In genomic region chr2:172084734-172085459, GRCh38 we compare ENCODE assay signal across 8 cellular contexts. TPM values are rescaled to one million over a fixed set of nuclear protein-coding genes. Genes with fewer than 3 reads are reported as not detected.
DNase-seq lines count a peak whose midpoint lies in the region; ATAC-seq, FAIRE-seq and TF ChIP-seq lines count a peak whose summit lies in the region.

No MANE protein-coding gene starts in this region.

- H3K27me3 ChIP-seq in BLaER1 (peaks cover 100% of the 10 kb centered on the region), HepG2 (ENCODE audit: control insufficient read depth in 1 of 2, insufficient read depth in 2 of 2, low read length in 2 of 2) (peaks cover 13 to 83% of the 10 kb centered on the region in 2 experiments; a peak in 4 of 5 replicates)

- H3K4me1 ChIP-seq in BLaER1 (peaks cover 16% of the 10 kb centered on the region), HepG2 (ENCODE audit: insufficient read depth, low read length) (peaks cover 84% of the 10 kb centered on the region)

- TF ChIP-seq EP300 in HepG2 (IDR thresholded peaks at IDR 0.05; ENCODE audit: low read depth in 2 of 2, low read length in 2 of 2) = 0 out of 4 replicates have a peak, but pooled peaks of 1 of the 2 experiments have one; percentile 27
- no peak for TF ChIP-seq EP300 in HepG2 (CRISPR knock-in tag; IDR thresholded peaks at IDR 0.05; ENCODE audit: borderline replicate concordance)

- WGBS in HepG2 (ENCODE audit: low lambda C conversion rate) = 2% methylated on average over 50 of the region's 74 CpGs

- peak overlapping the region; percentile 18 for H2AFZ ChIP-seq in HepG2 (ENCODE audit: low read length)

- no TSS peak for BruUV-seq in HepG2 (replicated peaks; lab: Mats Ljungman, UMichigan)

- H3K4me3 ChIP-seq in BLaER1 (peak overlapping the region; percentile 58), HepG2 (replicated peaks in 1 of 3; ENCODE audit: insufficient read depth in 1 of 3, low read depth in 2 of 3, low read length in 3 of 3) (peak overlapping the region; percentile 60 to 82 (median 64))

- no peak overlapping the region for H3K9ac ChIP-seq in BLaER1
- H3K9ac ChIP-seq in HepG2 (ENCODE audit: insufficient read depth, low read depth, low read length) = no peak overlapping the region

- POLR2A ChIA-PET in HepG2 (lab: Yijun Ruan, JAX) = interaction anchor here (0.5 to 4.9 kb wide), 7 partner anchors 11 to 398 kb away, joined by 3 to 42 read pairs (median 16); partner anchors contain the start of genes DLX2 and DYNC1I2

- H3K4me3 Mint-ChIP-seq in dendritic cell treated with granulocyte-macrophage colony-stimulating factor and Interleukin-4, amounts not matched to agents 40 ng/mL and 50 ng/mL, for 4 days = peak overlapping the region; percentile 77
- peak overlapping the region; percentile 57 for H3K4me3 Mint-ChIP-seq in stimulated activated memory B cell treated with anti-CD40 and anti-IgM and Interleukin-4, amounts not matched to agents 10 μg/mL and 1 μg/mL and 100 μg/mL, for 72 hours

- H4K20me1 ChIP-seq in BLaER1 (peaks cover 100% of the 10 kb centered on the region), HepG2 (ENCODE audit: insufficient read depth, low read length) (peaks cover 3% of the 10 kb centered on the region; the same call in 1 of the 2 replicates)

- no peaks in the 10 kb centered on the region for H3K9me3 Mint-ChIP-seq in dendritic cell treated with granulocyte-macrophage colony-stimulating factor and Interleukin-4, amounts not matched to agents 40 ng/mL and 50 ng/mL, for 4 days
- peaks cover 2% of the 10 kb centered on the region for H3K9me3 Mint-ChIP-seq in stimulated activated memory B cell treated with anti-CD40 and anti-IgM and Interleukin-4, amounts not matched to agents 10 μg/mL and 1 μg/mL and 100 μg/mL, for 72 hours

- H3K36me3 ChIP-seq in BLaER1 = no peaks in the 10 kb centered on the region
- H3K36me3 ChIP-seq in HepG2 (replicated peaks in 1 of 2; ENCODE audit: control insufficient read depth in 1 of 2, insufficient read depth in 2 of 2, low read length in 2 of 2) = no peaks in the 10 kb centered on the region

- peaks cover 35% of the 10 kb centered on the region for H3K9me3 ChIP-seq in BLaER1
- no peaks in the 10 kb centered on the region for H3K9me3 ChIP-seq in HepG2 (ENCODE audit: low read length)

- no peaks in the 10 kb centered on the region for H3K36me3 Mint-ChIP-seq in dendritic cell treated with granulocyte-macrophage colony-stimulating factor and Interleukin-4, amounts not matched to agents 40 ng/mL and 50 ng/mL, for 4 days (ENCODE audit: low read depth)
- no peaks in the 10 kb centered on the region for H3K36me3 Mint-ChIP-seq in stimulated activated memory B cell treated with anti-CD40 and anti-IgM and Interleukin-4, amounts not matched to agents 10 μg/mL and 1 μg/mL and 100 μg/mL, for 72 hours

- H3K27me3 Mint-ChIP-seq in dendritic cell treated with granulocyte-macrophage colony-stimulating factor and Interleukin-4, amounts not matched to agents 40 ng/mL and 50 ng/mL, for 4 days = peaks cover 97% of the 10 kb centered on the region
- peaks cover 97% of the 10 kb centered on the region for H3K27me3 Mint-ChIP-seq in stimulated activated memory B cell treated with anti-CD40 and anti-IgM and Interleukin-4, amounts not matched to agents 10 μg/mL and 1 μg/mL and 100 μg/mL, for 72 hours

- peak overlapping the region; percentile 83 for H3K4me2 ChIP-seq in BLaER1
- peak overlapping the region; percentile 98 for H3K4me2 ChIP-seq in HepG2 (ENCODE audit: low read depth, low read length)

- CTCF ChIA-PET in HepG2 (lab: Yijun Ruan, JAX; ENCODE audit: low intra/inter-chr PET ratio, low total read pairs) = no interaction called here

- H3K79me2 ChIP-seq in HepG2 (ENCODE audit: insufficient read depth, low read length) = no peaks in the 10 kb centered on the region

- intact Hi-C loops in dendritic cell treated with granulocyte-macrophage colony-stimulating factor and Interleukin-4, amounts not matched to agents 40 ng/mL and 50 ng/mL, for 4 days (cut with micrococcal nuclease) = loop anchor here (1.0 to 5.0 kb wide), 3 partner anchors 18 to 163 kb away; partner anchors contain the start of genes DLX2 and HAT1
- intact Hi-C loops in HepG2 (cut with micrococcal nuclease; ENCODE audit: unreplicated experiment) = loop anchor here (1.0 to 5.0 kb wide), 4 partner anchors 9 to 56 kb away; partner anchors contain the start of gene DLX2

- peak overlapping the region; percentile 68 for H3K27ac Mint-ChIP-seq in dendritic cell treated with granulocyte-macrophage colony-stimulating factor and Interleukin-4, amounts not matched to agents 40 ng/mL and 50 ng/mL, for 4 days
- H3K27ac Mint-ChIP-seq in stimulated activated memory B cell treated with anti-CD40 and anti-IgM and Interleukin-4, amounts not matched to agents 10 μg/mL and 1 μg/mL and 100 μg/mL, for 72 hours = no peak overlapping the region

- ATAC-seq in GM18511 (IDR thresholded peaks at IDR 0.05; ENCODE audit: unreplicated experiment) (peak; percentile 81), HG02938 (IDR thresholded peaks at IDR 0.05; ENCODE audit: unreplicated experiment) (peak; percentile 80), HepG2 (peak; percentile 87)
- ATAC-seq in stimulated activated memory B cell treated with anti-CD40 and anti-IgM and Interleukin-4, amounts not matched to agents 10 μg/mL and 1 μg/mL and 100 μg/mL, for 72 hours = peak; percentile 34

- FAIRE-seq in HepG2 (lab: Jason Lieb, UNC) = no peak

- H3K27ac ChIP-seq in BLaER1 = no peak overlapping the region
- no peak overlapping the region for H3K27ac ChIP-seq in HepG2 (ENCODE audit: extremely low read length, insufficient read depth, low read length)

- in situ Hi-C loops in HepG2 (cut with HindIII; ENCODE audit: extremely low pct_ligation_motif_present, low pct_unique_long_range_greater_than_20kb) = no loop called here

- peak; percentile 35 for TF ChIP-seq CTCF in HepG2 (CRISPR knock-in tag; IDR thresholded peaks at IDR 0.05)

- peaks cover 77% of the 10 kb centered on the region for H3K4me1 Mint-ChIP-seq in dendritic cell treated with granulocyte-macrophage colony-stimulating factor and Interleukin-4, amounts not matched to agents 40 ng/mL and 50 ng/mL, for 4 days (ENCODE audit: low read depth)
- peaks cover 48% of the 10 kb centered on the region for H3K4me1 Mint-ChIP-seq in stimulated activated memory B cell treated with anti-CD40 and anti-IgM and Interleukin-4, amounts not matched to agents 10 μg/mL and 1 μg/mL and 100 μg/mL, for 72 hours

- DNase-seq in NCI-H1930 (lab: John Stamatoyannopoulos, UW) = peak; percentile 93 to 97
- peak; percentile 25 for DNase-seq in T-helper 22 cell (ENCODE audit: low read depth)
- DNase-seq in HepG2 (ENCODE audit: low spot score) = peak; percentile 92

- no peak; the same call in 1 of the 2 replicates for TF ChIP-seq RAD21 in HepG2 (CRISPR knock-in tag; IDR thresholded peaks at IDR 0.05)

- TF ChIP-seq POLR2A in HepG2 (IDR thresholded peaks at IDR 0.05; ENCODE audit: insufficient read depth in 1 of 2, low read depth in 2 of 2, low read length in 2 of 2) = peak in 1 of 2 experiments; percentile 59; a peak in 1 of 4 replicates

RNA-seq across cellular contexts. Expression of gene DLX1, which starts 0.4 kb away (rescaled TPM):
- 0.18 TPM in 1 of 2 replicates, not detected in the other for total RNA-seq in HepG2 (2016; rRNA removed; fragmentation: Illumina TruSeq; extraction: Trizol)
- total RNA-seq in HepG2 (2016; cell fraction: cytosol; rRNA removed; fragmentation: Illumina TruSeq; extraction: Trizol; ENCODE audit: low read depth) = not detected in 2 replicates
- total RNA-seq in HepG2 (2016; cell fraction: insoluble cytoplasmic fraction; rRNA removed; fragmentation: Illumina TruSeq; extraction: Trizol) = 0.13 and 0.52 TPM in 2 replicates
- 0.09 TPM in 1 of 2 replicates, not detected in the other for total RNA-seq in HepG2 (2016; cell fraction: membrane; rRNA removed; fragmentation: Illumina TruSeq; extraction: Trizol)
- total RNA-seq in HepG2 (2016; cell fraction: nucleus; rRNA removed; fragmentation: Illumina TruSeq; extraction: Trizol) = 0.25 and 0.37 TPM in 2 replicates
- 0.69 and 0.86 TPM in 2 replicates for polyA plus RNA-seq in HepG2 (2011; rRNA removed)
- polyA plus RNA-seq in HepG2 (2011; cell fraction: cytosol; rRNA removed) = 0.40 and 0.47 TPM in 2 replicates
- 3.0 and 3.7 TPM in 2 replicates for polyA plus RNA-seq in HepG2 (2011; cell fraction: nucleus; rRNA removed)
- polyA plus RNA-seq in HepG2 (2012) = 0.32 and 0.51 TPM in 2 replicates
- 0.19 TPM in 1 of 2 replicates, not detected in the other for polyA plus RNA-seq in HepG2 (2016; cell fraction: cytosol; fragmentation: Illumina TruSeq; extraction: Trizol; ENCODE audit: low read depth)
- polyA plus RNA-seq in HepG2 (2016; cell fraction: insoluble cytoplasmic fraction; fragmentation: Illumina TruSeq; extraction: Trizol; ENCODE audit: low read depth) = 0.27 and 0.41 TPM in 2 replicates
- polyA plus RNA-seq in HepG2 (2016; cell fraction: membrane; fragmentation: Illumina TruSeq; extraction: Trizol; ENCODE audit: low read depth) = 0.09 and 0.16 TPM in 2 replicates
- polyA plus RNA-seq in HepG2 (2016; cell fraction: nucleus; fragmentation: Illumina TruSeq; extraction: Trizol; ENCODE audit: insufficient read depth, low read depth) = 0.94 TPM in 1 of 2 replicates, not detected in the other
- polyA minus RNA-seq in HepG2 (2011; rRNA and poly(A)+ RNA removed; ENCODE audit: low replicate concordance) = 0.89 and 1.8 TPM in 2 replicates
- 0.40 and 1.1 TPM in 2 replicates for polyA minus RNA-seq in HepG2 (2011; cell fraction: cytosol; rRNA and poly(A)+ RNA removed)
- 1.8 and 2.2 TPM in 2 replicates for polyA minus RNA-seq in HepG2 (2011; cell fraction: nucleus; rRNA and poly(A)+ RNA removed)

RNA-seq across cellular contexts. Expression of gene DLX2, which starts 17.8 kb away (rescaled TPM):
- total RNA-seq in HepG2 (2016; rRNA removed; fragmentation: Illumina TruSeq; extraction: Trizol) = 0.15 TPM in 1 of 2 replicates, not detected in the other
- total RNA-seq in HepG2 (2016; cell fraction: cytosol; rRNA removed; fragmentation: Illumina TruSeq; extraction: Trizol; ENCODE audit: low read depth) = 0.09 TPM in 1 of 2 replicates, not detected in the other
- 0.09 TPM in 1 of 2 replicates, not detected in the other for total RNA-seq in HepG2 (2016; cell fraction: insoluble cytoplasmic fraction; rRNA removed; fragmentation: Illumina TruSeq; extraction: Trizol)
- total RNA-seq in HepG2 (2016; cell fraction: membrane; rRNA removed; fragmentation: Illumina TruSeq; extraction: Trizol) = 0.06 and 0.17 TPM in 2 replicates
- not detected in 2 replicates for total RNA-seq in HepG2 (2016; cell fraction: nucleus; rRNA removed; fragmentation: Illumina TruSeq; extraction: Trizol)
- 0.07 TPM in 2 replicates for polyA plus RNA-seq in HepG2 (2011; rRNA removed)
- polyA plus RNA-seq in HepG2 (2011; cell fraction: cytosol; rRNA removed) = 0.04 and 0.05 TPM in 2 replicates
- polyA plus RNA-seq in HepG2 (2011; cell fraction: nucleus; rRNA removed) = 0.29 and 0.59 TPM in 2 replicates
- 0.17 and 0.25 TPM in 2 replicates for polyA plus RNA-seq in HepG2 (2012)
- 0.07 and 0.12 TPM in 2 replicates for polyA plus RNA-seq in HepG2 (2016; cell fraction: cytosol; fragmentation: Illumina TruSeq; extraction: Trizol; ENCODE audit: low read depth)
- 0.25 and 0.37 TPM in 2 replicates for polyA plus RNA-seq in HepG2 (2016; cell fraction: insoluble cytoplasmic fraction; fragmentation: Illumina TruSeq; extraction: Trizol; ENCODE audit: low read depth)
- 0.21 and 0.24 TPM in 2 replicates for polyA plus RNA-seq in HepG2 (2016; cell fraction: membrane; fragmentation: Illumina TruSeq; extraction: Trizol; ENCODE audit: low read depth)
- polyA plus RNA-seq in HepG2 (2016; cell fraction: nucleus; fragmentation: Illumina TruSeq; extraction: Trizol; ENCODE audit: insufficient read depth, low read depth) = 0.36 and 0.59 TPM in 2 replicates
- polyA minus RNA-seq in HepG2 (2011; rRNA and poly(A)+ RNA removed; ENCODE audit: low replicate concordance) = 0.07 and 0.10 TPM in 2 replicates
- polyA minus RNA-seq in HepG2 (2011; cell fraction: cytosol; rRNA and poly(A)+ RNA removed) = 0.20 and 0.44 TPM in 2 replicates
- not detected in 2 replicates for polyA minus RNA-seq in HepG2 (2011; cell fraction: nucleus; rRNA and poly(A)+ RNA removed)

Comparison
In these comparisons a context has a peak if more than half of its experiments do, and no peak if none do; other contexts are left out.
1. ATAC-seq: peak in every context shown above with its lines; median percentile 87 in HepG2; 81 in GM18511; 80 in HG02938; 34 in stimulated activated memory B cell treated with anti-CD40 and anti-IgM and Interleukin-4, amounts not matched to agents 10 μg/mL and 1 μg/mL and 100 μg/mL, for 72 hours.
2. DNase-seq: peak in every context shown above with its lines; median percentile 95 in NCI-H1930; 92 in HepG2; 25 in T-helper 22 cell.